In the genomic region with DNA sequence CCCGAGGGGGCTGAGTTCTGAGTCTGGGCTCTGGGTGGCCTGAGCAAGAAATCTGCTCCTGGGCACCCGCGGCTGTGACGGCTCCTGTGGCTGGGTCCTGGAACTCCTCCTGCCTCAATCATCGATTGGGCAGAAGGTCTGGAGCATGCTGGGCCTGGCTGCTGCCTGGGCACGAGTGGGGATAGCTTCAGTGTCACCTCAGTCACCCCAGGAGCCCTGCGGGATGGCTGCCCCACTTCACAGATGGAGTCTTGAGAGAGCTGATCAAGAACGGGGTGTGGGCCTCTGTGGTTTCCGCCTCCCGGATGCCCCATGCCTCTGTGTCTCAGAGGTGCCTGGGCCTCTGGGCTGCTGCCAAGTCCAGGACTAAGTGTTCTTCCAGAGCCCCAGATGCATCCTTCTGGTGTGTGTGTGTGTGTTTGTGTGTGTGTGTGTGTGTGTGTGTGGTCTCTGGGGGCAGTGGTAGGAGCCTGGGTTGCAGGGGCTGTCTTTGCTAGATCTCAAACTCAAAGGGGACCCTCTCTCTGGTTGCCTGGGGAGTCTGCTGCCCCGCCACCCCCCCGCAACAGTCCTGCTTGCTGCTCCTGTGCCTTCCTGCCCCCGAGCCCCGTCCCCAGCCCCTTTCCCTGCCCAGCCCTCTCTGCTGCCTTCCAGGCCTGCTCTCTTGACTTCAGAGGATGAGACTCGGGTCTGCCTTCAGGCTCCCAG, we compare ENCODE assay signal across 9 cellular contexts.
DNase-seq lines count a peak whose midpoint lies in the region; TF ChIP-seq lines count a peak whose summit lies in the region.
"Had no signal": no experiment of that assay in that cellular context is flagged by ENCODE, and none has a peak within 500 bp of the region (broad histone marks: within the 10 kb centered on the region; RNA-seq: fewer than 3 reads in every experiment).

No MANE protein-coding gene starts in this region.

- TF ChIP-seq EP300 in ovary (IDR thresholded peaks at IDR 0.05), result no peak

- no peaks in the 10 kb centered on the region for H3K36me3 ChIP-seq in ovary

- peaks cover 77% of the 10 kb centered on the region for H3K4me1 Mint-ChIP-seq in activated naive CD4-positive, alpha-beta T cell treated with anti-CD3 and anti-CD28 coated beads, Interleukin-2, amount 50 U/mL, for 24 hours

- no peak for TF ChIP-seq POLR2A in ovary (IDR thresholded peaks at IDR 0.05)

- H3K27me3 Mint-ChIP-seq in activated naive CD4-positive, alpha-beta T cell treated with anti-CD3 and anti-CD28 coated beads, Interleukin-2, amount 50 U/mL, for 24 hours, result no peaks in the 10 kb centered on the region

- H3K27ac Mint-ChIP-seq in activated naive CD4-positive, alpha-beta T cell treated with anti-CD3 and anti-CD28 coated beads, Interleukin-2, amount 50 U/mL, for 24 hours, result peak overlapping the region; percentile 72

- no peak for TF ChIP-seq CTCF in ovary (IDR thresholded peaks at IDR 0.05)

- no peak overlapping the region for H3K27ac ChIP-seq in ovary
- H3K27ac ChIP-seq: C4-2B had no signal

- peaks cover 7% of the 10 kb centered on the region for H3K9me3 Mint-ChIP-seq in activated naive CD4-positive, alpha-beta T cell treated with anti-CD3 and anti-CD28 coated beads, Interleukin-2, amount 50 U/mL, for 24 hours

- H3K4me3 ChIP-seq in ovary, result no peak overlapping the region

- H3K36me3 Mint-ChIP-seq in activated naive CD4-positive, alpha-beta T cell treated with anti-CD3 and anti-CD28 coated beads, Interleukin-2, amount 50 U/mL, for 24 hours, result peaks cover 8% of the 10 kb centered on the region

- no peaks in the 10 kb centered on the region for H3K4me1 ChIP-seq in ovary (ENCODE audit: insufficient read depth)

- peak overlapping the region; percentile 78 for H3K4me3 Mint-ChIP-seq in activated naive CD4-positive, alpha-beta T cell treated with anti-CD3 and anti-CD28 coated beads, Interleukin-2, amount 50 U/mL, for 24 hours

- no peaks in the 10 kb centered on the region for H3K27me3 ChIP-seq in ovary

- intact Hi-C loops in ovary (cut with DNase I), result no loop called here

- WGBS in ovary, 3 donors, result 57 to 79% (median 58%) methylated on average over 11 to 15 of the region's 15 CpGs

- H3K9me3 ChIP-seq in ovary, result no peaks in the 10 kb centered on the region

- DNase-seq in CD1c-positive myeloid dendritic cell (ENCODE audit: extremely low spot score) (peak; percentile 1), T follicular helper cell (ENCODE audit: low read depth) (peak; percentile 64), ovary (peak in 3 of 5 donors; percentile 7 to 72 (median 21)), SW480 (ENCODE audit: low spot score) (no peak), SHP77 treated with DMSO at 0.1 percent for 48 hours (lab: John Stamatoyannopoulos, UW) (no peak), NOMO-1 (lab: John Stamatoyannopoulos, UW; ENCODE audit: unreplicated experiment in 2 of 2) (no peak), NCI-H2196 (lab: John Stamatoyannopoulos, UW; ENCODE audit: unreplicated experiment) (no peak)

Comparison
In these comparisons a context has a peak if more than half of its experiments do, and no peak if none do; other contexts are left out.
1. DNase-seq: peak in CD1c-positive myeloid dendritic cell (single experiment), T follicular helper cell (single experiment) and ovary (3 of 5); none in SW480 (single experiment), SHP77 treated with DMSO at 0.1 percent for 48 hours (single experiment), NOMO-1 (0 of 2) and NCI-H2196 (single experiment).